8 cellular contexts compared by ENCODE assay signal in genomic region chr6:108294787-108295625, GRCh38. TPM values are rescaled to one million over a fixed set of nuclear protein-coding genes. Genes with fewer than 3 reads are reported as not detected.
DNase-seq lines count a peak whose midpoint lies in the region; ATAC-seq and TF ChIP-seq lines count a peak whose summit lies in the region.

Gene AFG1L, plus strand, starts transcription at chr6:108295054. Its CDS starts 26 bp downstream, at chr6:108295080.

- no peak for TF ChIP-seq EP300 in stomach (IDR thresholded peaks at IDR 0.05)

- TF ChIP-seq CTCF in GM23338 (conservative IDR thresholded peaks at IDR 0.05; ENCODE audit: low read depth in 2 of 2) (no peak), foreskin fibroblast (IDR thresholded peaks at IDR 0.05; ENCODE audit: low read depth, low read length) (no peak), neural crest cell (conservative IDR thresholded peaks at IDR 0.05) (no peak), stomach (IDR thresholded peaks at IDR 0.05) (no peak)

- H3K36me3 ChIP-seq in GM23338 (ENCODE audit: insufficient read depth), result no peaks in the 10 kb centered on the region
- H3K36me3 ChIP-seq in stomach, result no peaks in the 10 kb centered on the region

- H3K9me2 ChIP-seq in GM23338 (ENCODE audit: insufficient read depth), result no peaks in the 10 kb centered on the region

- H3K27ac Mint-ChIP-seq in GM23338 (peak within 1 kb of the TSS; percentile 98), neural crest cell (ENCODE audit: unreplicated experiment) (peak within 1 kb of the TSS; percentile 84)

- H3K9me3 ChIP-seq in stomach, result no peaks in the 10 kb centered on the region

- no peaks in the 10 kb centered on the region for H3K27me3 ChIP-seq in GM23338 (ENCODE audit: insufficient read depth)
- H3K27me3 ChIP-seq in stomach, result no peaks in the 10 kb centered on the region

- peak within 1 kb of the TSS; percentile 90 for H3K4me2 ChIP-seq in GM23338

- 1 to 2% (median 1%) methylated on average over 21 to 40 of the region's 40 CpGs for WGBS in stomach, 5 donors

- H3K4me3 ChIP-seq in GM23338 (peak within 1 kb of the TSS; percentile 92), foreskin fibroblast (ENCODE audit: low read depth in 1 of 2, low read length in 2 of 2) (peak within 1 kb of the TSS; percentile 71 to 90), stomach (peak within 1 kb of the TSS; percentile 62 to 89 (median 80))

- H3F3A ChIP-seq in GM23338 (replicated peaks; ENCODE audit: low read depth), result 0 out of 2 replicates have a peak, but pooled peaks cover 3% of the 10 kb centered on the region

- H3K36me3 Mint-ChIP-seq in GM23338 (ENCODE audit: low read depth), result no peaks in the 10 kb centered on the region
- no peaks in the 10 kb centered on the region for H3K36me3 Mint-ChIP-seq in neural crest cell (ENCODE audit: low read depth)

- peak within 1 kb of the TSS; percentile 94 for H3K4me3 Mint-ChIP-seq in GM23338
- H3K4me3 Mint-ChIP-seq in neural crest cell, result peak within 1 kb of the TSS; percentile 91

- H3K27me3 Mint-ChIP-seq in GM23338 (ENCODE audit: insufficient read depth, low read depth, poor library complexity) (peaks cover 4% of the 10 kb centered on the region), neural crest cell (ENCODE audit: low read depth) (no peaks in the 10 kb centered on the region)

- H3K4me1 ChIP-seq in GM23338 (ENCODE audit: insufficient read depth) (peaks cover 10% of the 10 kb centered on the region), stomach (peaks cover 12 to 18% (median 16%) of the 10 kb centered on the region in 4 donors)

- ATAC-seq in GM23338, result peak; percentile 96

- peaks cover 7% of the 10 kb centered on the region; the same call in 1 of the 2 replicates for H3K79me2 ChIP-seq in GM23338 (replicated peaks; ENCODE audit: insufficient read depth)

- H3K27ac ChIP-seq in GM23338 (ENCODE audit: low read depth), result peak within 1 kb of the TSS; percentile 94
- peak within 1 kb of the TSS; percentile 94 to 97 (median 95) for H3K27ac ChIP-seq in stomach

- TF ChIP-seq POLR2A in stomach (IDR thresholded peaks at IDR 0.05), result peak in 1 of 4 donors; percentile 47

- peak within 1 kb of the TSS; percentile 93 for H2AFZ ChIP-seq in GM23338

- intact Hi-C loops in stomach (cut with DNase I; ENCODE audit: low total_unique reads), result no loop called here

- H3K9me3 Mint-ChIP-seq in GM23338, result no peaks in the 10 kb centered on the region
- no peaks in the 10 kb centered on the region for H3K9me3 Mint-ChIP-seq in neural crest cell

- DNase-seq in ELF-1 (ENCODE audit: low read depth, low spot score) (peak; percentile 95), GM23338 (ENCODE audit: low spot score) (peak; percentile 96), Kasumi-1 (lab: John Stamatoyannopoulos, UW) (peak; percentile 81 to 87), SHP77 (lab: John Stamatoyannopoulos, UW) (peak; percentile 88 to 89), activated gamma-delta T cell treated with Interleukin-2 at 50 U/mL for 16 hours (peak; percentile 84), foreskin fibroblast (peak; percentile 88 to 96), neural crest cell (ENCODE audit: low read depth, low spot score) (peak; percentile 83), stomach (peak; percentile 94)

- no peaks in the 10 kb centered on the region for H4K20me1 ChIP-seq in GM23338 (replicated peaks; ENCODE audit: insufficient read depth)

- H3K4me1 Mint-ChIP-seq in GM23338 (peaks cover 9% of the 10 kb centered on the region; the same call in 2 of the 3 replicates), neural crest cell (peaks cover 30% of the 10 kb centered on the region)

TF ChIP-seq in GM23338, 12 proteins besides CTCF, POLR2A, EP300 and RAD21:
- TF ChIP-seq EZH2 (IDR thresholded peaks at IDR 0.05; ENCODE audit: low read depth, unreplicated experiment) (no peak), POLR2AphosphoS5 (IDR thresholded peaks at IDR 0.05; ENCODE audit: low read depth) (peak; percentile 56), ETS1 (IDR thresholded peaks at IDR 0.05) (peak; percentile 92)

RNA-seq across cellular contexts. Expression of gene AFG1L, which starts in this region (rescaled TPM):
- 4.1 and 4.3 TPM in 2 replicates for total RNA-seq in GM23338 (2014; rRNA removed; shearing (Covaris generic))
- polyA plus RNA-seq in GM23338 (2016; fragmentation: Nextera tagmentation; extraction: Ambion mirVana) (5.4 and 8.7 TPM in 2 replicates), stomach (1 to 10 TPM; 2.1 to 3.2 (median 2.4) TPM)
- total RNA-seq in neural crest cell (8.2 and 9.8 TPM in 2 replicates), stomach (10 to 100 TPM in 1 of 5 donors, 1 to 10 TPM in 2, under 1 TPM in 1, not detected in 1; 0.45 to 18.5 (median 6.4) TPM)

Comparison
In these comparisons a context has a peak if more than half of its experiments do, and no peak if none do; other contexts are left out.
1. Peak in every context shown above with its lines: DNase-seq, ATAC-seq, H3K4me3 ChIP-seq and H3K27ac ChIP-seq.